In genomic region chr3:15795563-15796308, GRCh38 we compare ENCODE assay signal across 8 cellular contexts. TPM values are rescaled to one million over a fixed set of nuclear protein-coding genes. Genes with fewer than 3 reads are reported as not detected.
A peak's percentile ranks its signal among the peaks of the same experiment; 100 is the strongest.
DNase-seq lines count a peak whose midpoint lies in the region; ATAC-seq, FAIRE-seq and TF ChIP-seq lines count a peak whose summit lies in the region.

No MANE protein-coding gene starts in this region.

- ATAC-seq in left cardiac atrium: peak; percentile 12 to 24
- no peak for ATAC-seq in Right ventricle myocardium superior (ENCODE audit: poor library complexity)
- ATAC-seq in natural killer cell: peak; percentile 18 to 38 (median 21)

- H3K27ac Mint-ChIP-seq in natural killer cell: peak overlapping the region; percentile 91 to 92

- no peak for TF ChIP-seq POLR2A in GM12892 (IDR thresholded peaks at IDR 0.05; ENCODE audit: low read depth, low read length)

- peaks cover 74 to 78% of the 10 kb centered on the region in 2 donors for H3K4me1 Mint-ChIP-seq in natural killer cell

- intact Hi-C loops in left cardiac atrium (cut with DNase I) (no loop called here), Right ventricle myocardium superior (cut with DNase I) (no loop called here), natural killer cell (cut with micrococcal nuclease) (loop anchor here (2.0 to 10.0 kb wide), 2 partner anchors 129 to 1651 kb away; no protein-coding TSS in a partner anchor)

- peak overlapping the region; percentile 91 for H3K4me3 Mint-ChIP-seq in natural killer cell

- peaks cover 8% of the 10 kb centered on the region for H3K36me3 Mint-ChIP-seq in natural killer cell

- no peak for TF ChIP-seq CTCF in natural killer cell (IDR thresholded peaks at IDR 0.05)

- no peaks in the 10 kb centered on the region for H3K27me3 Mint-ChIP-seq in natural killer cell (ENCODE audit: low read depth in 2 of 2)

- no peak for FAIRE-seq in GM12892 (lab: Jason Lieb, UNC)

- no peak for DNase-seq in left cardiac atrium
- no peak for DNase-seq in Right ventricle myocardium superior
- DNase-seq in NOMO-1 treated with DMSO at 0.1 percent for 48 hours (lab: John Stamatoyannopoulos, UW; ENCODE audit: unreplicated experiment): peak; percentile 93
- peak; percentile 57 for DNase-seq in central memory CD4-positive, alpha-beta T cell
- no peak for DNase-seq in natural killer cell
- DNase-seq in UCSD-AML1 (lab: John Stamatoyannopoulos, UW; ENCODE audit: unreplicated experiment): no peak
- DNase-seq in GM12892 (ENCODE audit: insufficient read length): no peak
- no peak for DNase-seq in NK-92 (lab: John Stamatoyannopoulos, UW; ENCODE audit: unreplicated experiment)

- H3K9me3 Mint-ChIP-seq in natural killer cell: peaks cover 0 to 2% of the 10 kb centered on the region in 2 donors

RNA-seq across cellular contexts. Expression of gene ANKRD28, which starts 2.0 kb away (rescaled TPM):
- 10 to 100 TPM; 11.1 to 13.0 TPM for total RNA-seq in left cardiac atrium
- 21.9 TPM for total RNA-seq in Right ventricle myocardium superior
- 10 to 100 TPM; 58.0 to 99.7 (median 91.7) TPM for total RNA-seq in natural killer cell
- polyA plus RNA-seq in GM12892 (2012; ENCODE audit: missing spikeins): 22.0 TPM

Comparison
In these comparisons a context has a peak if more than half of its experiments do, and no peak if none do; other contexts are left out.
1. DNase-seq: peak in NOMO-1 treated with DMSO at 0.1 percent for 48 hours (single experiment) and central memory CD4-positive, alpha-beta T cell (single experiment); none in left cardiac atrium (single experiment), Right ventricle myocardium superior (single experiment), natural killer cell (single experiment), UCSD-AML1 (single experiment), GM12892 (single experiment) and NK-92 (single experiment).